In genomic region chr10:32950457-32951109, GRCh38 we compare ENCODE assay signal across 10 cellular contexts. TPM values are rescaled to one million over a fixed set of nuclear protein-coding genes. Genes with fewer than 3 reads are reported as not detected.
A peak's percentile ranks its signal among the peaks of the same experiment; 100 is the strongest.
DNase-seq lines count a peak whose midpoint lies in the region; ATAC-seq and TF ChIP-seq lines count a peak whose summit lies in the region.
"Had no signal": no experiment of that assay in that cellular context is flagged by ENCODE, and none has a peak within 500 bp of the region (broad histone marks: within the 10 kb centered on the region; RNA-seq: fewer than 3 reads in every experiment).

No MANE protein-coding gene starts in this region.

- TF ChIP-seq CTCF in A673 (conservative IDR thresholded peaks at IDR 0.05; ENCODE audit: low read depth, low read length) (no peak), H9 (conservative IDR thresholded peaks at IDR 0.05) (no peak), GM10248 (IDR thresholded peaks at IDR 0.05; ENCODE audit: control extremely low read depth, extremely low read depth, low read depth, missing control alignments) (no peak)

- peak overlapping the region; percentile 7 for H3K4me3 ChIP-seq in A673 (ENCODE audit: low read depth, low read length, poor library complexity, severe bottlenecking)
- H3K4me3 ChIP-seq: SK-N-MC had no signal

- H2BK15ac ChIP-seq in H9 (ENCODE audit: low read depth, low read length), result no peak overlapping the region

- no peak overlapping the region for H3T11ph ChIP-seq in H9 (ENCODE audit: low read length)

- H3K9ac ChIP-seq in H9 (ENCODE audit: extremely low read depth, insufficient read length, low read length), result peak overlapping the region; percentile 2

- CTCF ChIA-PET in A673 (lab: Charles Lee), result no interaction called here
- CTCF ChIA-PET in activated CD4-positive, alpha-beta memory T cell treated with anti-CD3 and anti-CD28 coated beads, Interleukin-2, amount 10 ng/mL, durations not matched to agents 7 days and 5 days (lab: Charles Lee), result no interaction called here
- CTCF ChIA-PET in GM10248 (lab: Yijun Ruan, JAX), result interaction anchor here (1.6 kb wide), 1 partner anchor 59 kb away, joined by 3 read pairs; no protein-coding TSS in a partner anchor

- peaks cover 2 to 11% (median 5%) of the 10 kb centered on the region in 3 experiments; a peak in 4 of 7 replicates for H3K36me3 Mint-ChIP-seq in H9 (ENCODE audit: insufficient read depth in 1 of 3, low read depth in 3 of 3)
- peaks cover 62% of the 10 kb centered on the region for H3K36me3 Mint-ChIP-seq in activated CD4-positive, alpha-beta memory T cell treated with anti-CD3 and anti-CD28 coated beads, Interleukin-2, amount 10 ng/mL, durations not matched to agents 7 days and 5 days (ENCODE audit: low read depth)
- peaks cover 11% of the 10 kb centered on the region for H3K36me3 Mint-ChIP-seq in activated T-helper 1 cell treated with anti-CD3 and anti-CD28 coated beads, Interleukin-12 subunit alpha, Interleukin-12 subunit beta, Interleukin-2, Interleukin-4 antibody, amounts not matched to agents 30 ng/mL and 10 ng/mL and 1 ng/mL, durations not matched to agents 14 hours and 24 hours and 36 hours (ENCODE audit: low read depth)

- peaks cover 68% of the 10 kb centered on the region; the same call in 1 of the 2 replicates for H3K79me2 ChIP-seq in H9 (ENCODE audit: insufficient read depth, low read length)

- POLR2A ChIA-PET in A673 (lab: Charles Lee; ENCODE audit: low non-redundant PET), result no interaction called here
- POLR2A ChIA-PET in activated CD4-positive, alpha-beta memory T cell treated with anti-CD3 and anti-CD28 coated beads, Interleukin-2, amount 10 ng/mL, durations not matched to agents 7 days and 5 days (lab: Charles Lee), result interaction anchor here (1.0 to 2.1 kb wide), 3 partner anchors 21 to 186 kb away, joined by 3 to 6 read pairs (median 5); no protein-coding TSS in a partner anchor
- POLR2A ChIA-PET in GM10248 (lab: Yijun Ruan, JAX), result no interaction called here

- no peak overlapping the region for H2AFZ ChIP-seq in H9 (ENCODE audit: low read length)

- H3K23me2 ChIP-seq in H9 (ENCODE audit: insufficient read length, low read depth, low read length, poor library complexity, severe bottlenecking), result peaks cover 5% of the 10 kb centered on the region

- no peak overlapping the region for H3K23ac ChIP-seq in H9 (ENCODE audit: insufficient read length, low read depth, low read length)

- no peak overlapping the region for H4K8ac ChIP-seq in H9 (replicated peaks; ENCODE audit: insufficient read length, low read depth, low read length)

- H2BK12ac ChIP-seq in H9 (ENCODE audit: insufficient read length, low read depth, low read length), result no peak overlapping the region

- no peak overlapping the region for H3K4ac ChIP-seq in H9 (ENCODE audit: low read depth, low read length)

- H3K9me3 ChIP-seq in A673 (ENCODE audit: low read depth, low read length, poor library complexity, severe bottlenecking), result no peaks in the 10 kb centered on the region
- no peaks in the 10 kb centered on the region for H3K9me3 ChIP-seq in H9 (ENCODE audit: control insufficient read depth, low read depth, low read length)

- no peak overlapping the region for H2BK5ac ChIP-seq in H9 (ENCODE audit: insufficient read length, low read length)

- H3K4me2 ChIP-seq in H9 (ENCODE audit: insufficient read depth, insufficient read length, low read length), result peak overlapping the region; percentile 63

- H3K27ac Mint-ChIP-seq in H9, result peak overlapping the region; percentile 31 to 99 (median 84); a peak in 6 of 7 replicates
- peak overlapping the region; percentile 59 for H3K27ac Mint-ChIP-seq in activated CD4-positive, alpha-beta memory T cell treated with anti-CD3 and anti-CD28 coated beads, Interleukin-2, amount 10 ng/mL, durations not matched to agents 7 days and 5 days
- H3K27ac Mint-ChIP-seq in activated T-helper 1 cell treated with anti-CD3 and anti-CD28 coated beads, Interleukin-12 subunit alpha, Interleukin-12 subunit beta, Interleukin-2, Interleukin-4 antibody, amounts not matched to agents 30 ng/mL and 10 ng/mL and 1 ng/mL, durations not matched to agents 14 hours and 24 hours and 36 hours, result no peak overlapping the region

- intact Hi-C loops in A673 (cut with micrococcal nuclease; ENCODE audit: unreplicated experiment), result no loop called here
- intact Hi-C loops in activated T-helper 1 cell treated with anti-CD3 and anti-CD28 coated beads, Interleukin-12 subunit alpha, Interleukin-12 subunit beta, Interleukin-2, Interleukin-4 antibody, amounts not matched to agents 30 ng/mL and 10 ng/mL and 1 ng/mL, durations not matched to agents 14 hours and 24 hours and 36 hours (cut with micrococcal nuclease), result no loop called here

- H3K79me1 ChIP-seq in H9 (ENCODE audit: insufficient read depth, low read depth, low read length, poor library complexity, severe bottlenecking), result no peaks in the 10 kb centered on the region

- no peaks in the 10 kb centered on the region; the same call in 1 of the 2 replicates for H3K27me3 Mint-ChIP-seq in H9 (ENCODE audit: low read depth)
- H3K27me3 Mint-ChIP-seq in activated CD4-positive, alpha-beta memory T cell treated with anti-CD3 and anti-CD28 coated beads, Interleukin-2, amount 10 ng/mL, durations not matched to agents 7 days and 5 days, result no peaks in the 10 kb centered on the region
- H3K27me3 Mint-ChIP-seq in activated T-helper 1 cell treated with anti-CD3 and anti-CD28 coated beads, Interleukin-12 subunit alpha, Interleukin-12 subunit beta, Interleukin-2, Interleukin-4 antibody, amounts not matched to agents 30 ng/mL and 10 ng/mL and 1 ng/mL, durations not matched to agents 14 hours and 24 hours and 36 hours (ENCODE audit: insufficient read depth), result no peaks in the 10 kb centered on the region

- peaks cover 73% of the 10 kb centered on the region in 2 experiments for H3K4me1 Mint-ChIP-seq in H9
- H3K4me1 Mint-ChIP-seq in activated CD4-positive, alpha-beta memory T cell treated with anti-CD3 and anti-CD28 coated beads, Interleukin-2, amount 10 ng/mL, durations not matched to agents 7 days and 5 days, result peaks cover 83% of the 10 kb centered on the region
- H3K4me1 Mint-ChIP-seq in activated T-helper 1 cell treated with anti-CD3 and anti-CD28 coated beads, Interleukin-12 subunit alpha, Interleukin-12 subunit beta, Interleukin-2, Interleukin-4 antibody, amounts not matched to agents 30 ng/mL and 10 ng/mL and 1 ng/mL, durations not matched to agents 14 hours and 24 hours and 36 hours (ENCODE audit: low read depth), result peaks cover 45% of the 10 kb centered on the region

- no peak overlapping the region for H3K56ac ChIP-seq in H9 (ENCODE audit: insufficient read length, low read depth, low read length)

- peaks cover 54% of the 10 kb centered on the region for H3K4me1 ChIP-seq in A673 (ENCODE audit: insufficient read depth, low read length, poor library complexity, severe bottlenecking)
- peaks cover 11% of the 10 kb centered on the region; the same call in 1 of the 2 replicates for H3K4me1 ChIP-seq in H9 (ENCODE audit: insufficient read depth, low read length)

- H3K18ac ChIP-seq in H9 (ENCODE audit: insufficient read length, low read depth, low read length), result no peak overlapping the region

- no peak overlapping the region for H2AK5ac ChIP-seq in H9 (ENCODE audit: insufficient read length, low read length)

- ATAC-seq in GM21619 (IDR thresholded peaks at IDR 0.05; ENCODE audit: unreplicated experiment), result no peak

- H2BK120ac ChIP-seq in H9 (ENCODE audit: low read depth, low read length, poor library complexity, severe bottlenecking), result no peak overlapping the region

- WGBS in H9 (ENCODE audit: extremely low coverage, insufficient read length, low lambda C conversion rate), result no CpG with 5 or more reads among the region's 6 CpGs

- peak overlapping the region; percentile 52 to 70 for H3K4me3 Mint-ChIP-seq in H9
- H3K4me3 Mint-ChIP-seq in activated CD4-positive, alpha-beta memory T cell treated with anti-CD3 and anti-CD28 coated beads, Interleukin-2, amount 10 ng/mL, durations not matched to agents 7 days and 5 days, result peak overlapping the region; percentile 62
- no peak overlapping the region for H3K4me3 Mint-ChIP-seq in activated T-helper 1 cell treated with anti-CD3 and anti-CD28 coated beads, Interleukin-12 subunit alpha, Interleukin-12 subunit beta, Interleukin-2, Interleukin-4 antibody, amounts not matched to agents 30 ng/mL and 10 ng/mL and 1 ng/mL, durations not matched to agents 14 hours and 24 hours and 36 hours

- H4K91ac ChIP-seq in H9 (ENCODE audit: insufficient read length, low read depth, low read length), result no peak overlapping the region

- BruUV-seq in A673 (replicated peaks; lab: Mats Ljungman, UMichigan), result no TSS peak

- H4K20me1 ChIP-seq in H9 (ENCODE audit: control insufficient read depth, insufficient read depth, insufficient read length), result no peaks in the 10 kb centered on the region

- H3K36me3 ChIP-seq in A673 (ENCODE audit: insufficient read depth, low read length, poor library complexity, severe bottlenecking), result no peaks in the 10 kb centered on the region

- H3K14ac ChIP-seq in H9 (ENCODE audit: insufficient read depth, low read length), result no peak overlapping the region

- H3K9me3 Mint-ChIP-seq in H9, result no peaks in the 10 kb centered on the region
- H3K9me3 Mint-ChIP-seq in activated CD4-positive, alpha-beta memory T cell treated with anti-CD3 and anti-CD28 coated beads, Interleukin-2, amount 10 ng/mL, durations not matched to agents 7 days and 5 days, result no peaks in the 10 kb centered on the region
- no peaks in the 10 kb centered on the region for H3K9me3 Mint-ChIP-seq in activated T-helper 1 cell treated with anti-CD3 and anti-CD28 coated beads, Interleukin-12 subunit alpha, Interleukin-12 subunit beta, Interleukin-2, Interleukin-4 antibody, amounts not matched to agents 30 ng/mL and 10 ng/mL and 1 ng/mL, durations not matched to agents 14 hours and 24 hours and 36 hours

- H3K27me3 ChIP-seq in A673 (replicated peaks; ENCODE audit: insufficient read depth, low read depth, low read length, poor library complexity) (no peaks in the 10 kb centered on the region), H9 (ENCODE audit: insufficient read depth, low read length) (no peaks in the 10 kb centered on the region)

- DNase-seq in A673 (ENCODE audit: low spot score) (peak; percentile 13), H9 (no peak), left kidney (ENCODE audit: low read depth, low spot score) (peak; percentile 56), iPS-NIHi7 (ENCODE audit: extremely low spot score) (no peak), GM10248 (ENCODE audit: extremely low spot score) (no peak)
- DNase-seq in activated CD4-positive, alpha-beta memory T cell treated with anti-CD3 and anti-CD28 coated beads, Interleukin-2, amount 10 ng/mL, durations not matched to agents 7 days and 5 days, result no peak
- no peak for DNase-seq in activated T-helper 1 cell treated with anti-CD3 and anti-CD28 coated beads, Interleukin-12 subunit alpha, Interleukin-12 subunit beta, Interleukin-2, Interleukin-4 antibody, amounts not matched to agents 30 ng/mL and 10 ng/mL and 1 ng/mL, durations not matched to agents 14 hours and 24 hours and 36 hours (ENCODE audit: low spot score)
- DNase-seq: NCI-H2081 treated with DMSO at 0.1 percent for 48 hours had no signal

- H3K27ac ChIP-seq in A673 (ENCODE audit: low read depth, low read length, poor library complexity, severe bottlenecking), result peak overlapping the region; percentile 51
- no peak overlapping the region for H3K27ac ChIP-seq in H9 (ENCODE audit: insufficient read length, low read depth, low read length)
- H3K27ac ChIP-seq: SK-N-MC had no signal

- no peak overlapping the region for H4K5ac ChIP-seq in H9 (ENCODE audit: insufficient read length, low read depth, low read length)

- H2BK20ac ChIP-seq in H9 (ENCODE audit: low read depth, low read length, poor library complexity, severe bottlenecking), result no peak overlapping the region

RNA-seq across cellular contexts. Expression of gene ITGB1, which starts 7.4 kb away (rescaled TPM):
- 276 and 282 TPM in 2 replicates for total RNA-seq in A673 (2021)
- 223 and 253 TPM in 2 replicates for total RNA-seq in H9 (2021)
- 100 to 1,000 TPM; 233 to 242 TPM for total RNA-seq in activated CD4-positive, alpha-beta memory T cell treated with anti-CD3 and anti-CD28 coated beads, Interleukin-2, amount 10 ng/mL, durations not matched to agents 7 days and 5 days
- total RNA-seq in activated T-helper 1 cell treated with anti-CD3 and anti-CD28 coated beads, Interleukin-12 subunit alpha, Interleukin-12 subunit beta, Interleukin-2, Interleukin-4 antibody, amounts not matched to agents 30 ng/mL and 10 ng/mL and 1 ng/mL, durations not matched to agents 14 hours and 24 hours and 36 hours, result 51.4 and 61.4 TPM in 2 replicates

Comparison
In these comparisons a context has a peak if more than half of its experiments do, and no peak if none do; other contexts are left out.
1. DNase-seq: peak in A673 (single experiment) and left kidney (single experiment); none in H9 (single experiment), activated CD4-positive, alpha-beta memory T cell treated with anti-CD3 and anti-CD28 coated beads, Interleukin-2, amount 10 ng/mL, durations not matched to agents 7 days and 5 days (single experiment), iPS-NIHi7 (single experiment), activated T-helper 1 cell treated with anti-CD3 and anti-CD28 coated beads, Interleukin-12 subunit alpha, Interleukin-12 subunit beta, Interleukin-2, Interleukin-4 antibody, amounts not matched to agents 30 ng/mL and 10 ng/mL and 1 ng/mL, durations not matched to agents 14 hours and 24 hours and 36 hours (single experiment) and GM10248 (single experiment).